ENCODE assay signal across 9 cellular contexts in genomic region chr19:21934593-21934992, GRCh38.
"Had no signal": no experiment of that assay in that cellular context is flagged by ENCODE, and none has a peak within 500 bp of the region (broad histone marks: within the 10 kb centered on the region; RNA-seq: fewer than 3 reads in every experiment).

No MANE protein-coding gene starts in this region.

- DNase-seq: H7, HFFc6, Kasumi-1, KG1 had no signal

- H3K27ac ChIP-seq: HL-60 had no signal

- H3K36me3 ChIP-seq: HAP-1 had no signal

- H3K4me3 ChIP-seq: GM23338, HAP-1 had no signal

- H3K36me3 Mint-ChIP-seq: IgD-negative memory B cell had no signal

- H3K4me1 Mint-ChIP-seq: GM23338, IgD-negative memory B cell had no signal

- H3K27ac Mint-ChIP-seq: GM23338, HFFc6, IgD-negative memory B cell had no signal

- H3K27me3 Mint-ChIP-seq: IgD-negative memory B cell had no signal

- H2AFZ ChIP-seq: GM23338 had no signal

- ATAC-seq: GM23338, HCT116 had no signal

- H3K4me1 ChIP-seq: HAP-1 had no signal

- H3K4me3 Mint-ChIP-seq: GM23338, HFFc6, IgD-negative memory B cell had no signal

- H3K9me3 ChIP-seq: HAP-1 had no signal

- H3K4me2 ChIP-seq: GM23338 had no signal
